8 cellular contexts compared by ENCODE assay signal in the genomic region with DNA sequence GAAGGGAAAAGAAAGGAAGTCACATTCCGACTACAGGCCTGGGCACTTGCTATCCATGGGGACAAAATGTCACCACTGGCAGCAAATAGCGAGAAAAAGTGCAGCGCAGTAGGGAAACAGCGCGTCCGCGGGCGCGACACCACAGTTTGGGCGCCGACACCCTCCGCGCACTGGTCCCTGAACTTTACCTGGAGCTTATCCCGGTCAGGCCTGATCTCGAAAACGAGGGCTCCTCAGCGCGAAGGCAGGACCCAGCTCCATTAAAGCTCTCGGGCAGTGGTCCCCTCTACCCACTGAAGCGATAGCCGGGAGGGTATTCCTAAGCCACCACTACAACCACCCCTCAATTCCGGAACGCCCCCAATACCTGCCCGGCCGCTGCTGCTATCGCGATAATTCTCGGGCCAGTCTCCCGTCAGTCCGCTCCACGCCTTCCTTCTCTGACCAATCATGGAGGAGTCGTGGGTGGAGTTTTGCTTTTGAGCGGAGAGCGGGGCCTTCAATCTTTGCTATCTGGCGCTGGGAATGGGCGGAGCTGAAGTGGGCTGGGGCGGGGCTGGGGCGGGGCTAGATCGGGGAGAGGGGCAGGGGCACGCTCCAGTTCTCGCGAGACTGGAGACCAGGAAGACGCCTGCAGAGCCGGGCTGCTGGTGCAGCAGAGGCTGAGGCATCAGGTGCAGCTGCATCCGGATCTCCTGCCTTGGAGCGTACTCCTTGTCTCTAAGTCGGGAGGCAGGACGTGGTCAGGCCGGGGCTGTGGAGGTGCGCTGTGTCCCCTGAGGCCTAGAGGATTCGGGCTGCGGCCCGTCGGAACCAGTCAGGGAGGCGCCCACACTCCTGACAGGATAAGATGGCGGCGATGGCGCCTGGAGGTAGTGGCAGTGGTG. TPM values are rescaled to one million over a fixed set of nuclear protein-coding genes. Genes with fewer than 3 reads are reported as not detected.
DNase-seq lines count a peak whose midpoint lies in the region; ATAC-seq and TF ChIP-seq lines count a peak whose summit lies in the region.

A gene with protein sequence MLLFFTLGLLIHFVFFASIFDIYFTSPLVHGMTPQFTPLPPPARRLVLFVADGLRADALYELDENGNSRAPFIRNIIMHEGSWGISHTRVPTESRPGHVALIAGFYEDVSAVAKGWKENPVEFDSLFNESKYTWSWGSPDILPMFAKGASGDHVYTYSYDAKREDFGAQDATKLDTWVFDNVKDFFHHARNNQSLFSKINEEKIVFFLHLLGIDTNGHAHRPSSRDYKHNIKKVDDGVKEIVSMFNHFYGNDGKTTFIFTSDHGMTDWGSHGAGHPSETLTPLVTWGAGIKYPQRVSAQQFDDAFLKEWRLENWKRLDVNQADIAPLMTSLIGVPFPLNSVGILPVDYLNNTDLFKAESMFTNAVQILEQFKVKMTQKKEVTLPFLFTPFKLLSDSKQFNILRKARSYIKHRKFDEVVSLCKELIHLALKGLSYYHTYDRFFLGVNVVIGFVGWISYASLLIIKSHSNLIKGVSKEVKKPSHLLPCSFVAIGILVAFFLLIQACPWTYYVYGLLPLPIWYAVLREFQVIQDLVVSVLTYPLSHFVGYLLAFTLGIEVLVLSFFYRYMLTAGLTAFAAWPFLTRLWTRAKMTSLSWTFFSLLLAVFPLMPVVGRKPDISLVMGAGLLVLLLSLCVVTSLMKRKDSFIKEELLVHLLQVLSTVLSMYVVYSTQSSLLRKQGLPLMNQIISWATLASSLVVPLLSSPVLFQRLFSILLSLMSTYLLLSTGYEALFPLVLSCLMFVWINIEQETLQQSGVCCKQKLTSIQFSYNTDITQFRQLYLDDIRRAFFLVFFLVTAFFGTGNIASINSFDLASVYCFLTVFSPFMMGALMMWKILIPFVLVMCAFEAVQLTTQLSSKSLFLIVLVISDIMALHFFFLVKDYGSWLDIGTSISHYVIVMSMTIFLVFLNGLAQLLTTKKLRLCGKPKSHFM (minus strand): TSS at position 401 of the 887 bp plus-strand sequence. CDS start 25,703 bp downstream, outside the sequence.
A gene with protein sequence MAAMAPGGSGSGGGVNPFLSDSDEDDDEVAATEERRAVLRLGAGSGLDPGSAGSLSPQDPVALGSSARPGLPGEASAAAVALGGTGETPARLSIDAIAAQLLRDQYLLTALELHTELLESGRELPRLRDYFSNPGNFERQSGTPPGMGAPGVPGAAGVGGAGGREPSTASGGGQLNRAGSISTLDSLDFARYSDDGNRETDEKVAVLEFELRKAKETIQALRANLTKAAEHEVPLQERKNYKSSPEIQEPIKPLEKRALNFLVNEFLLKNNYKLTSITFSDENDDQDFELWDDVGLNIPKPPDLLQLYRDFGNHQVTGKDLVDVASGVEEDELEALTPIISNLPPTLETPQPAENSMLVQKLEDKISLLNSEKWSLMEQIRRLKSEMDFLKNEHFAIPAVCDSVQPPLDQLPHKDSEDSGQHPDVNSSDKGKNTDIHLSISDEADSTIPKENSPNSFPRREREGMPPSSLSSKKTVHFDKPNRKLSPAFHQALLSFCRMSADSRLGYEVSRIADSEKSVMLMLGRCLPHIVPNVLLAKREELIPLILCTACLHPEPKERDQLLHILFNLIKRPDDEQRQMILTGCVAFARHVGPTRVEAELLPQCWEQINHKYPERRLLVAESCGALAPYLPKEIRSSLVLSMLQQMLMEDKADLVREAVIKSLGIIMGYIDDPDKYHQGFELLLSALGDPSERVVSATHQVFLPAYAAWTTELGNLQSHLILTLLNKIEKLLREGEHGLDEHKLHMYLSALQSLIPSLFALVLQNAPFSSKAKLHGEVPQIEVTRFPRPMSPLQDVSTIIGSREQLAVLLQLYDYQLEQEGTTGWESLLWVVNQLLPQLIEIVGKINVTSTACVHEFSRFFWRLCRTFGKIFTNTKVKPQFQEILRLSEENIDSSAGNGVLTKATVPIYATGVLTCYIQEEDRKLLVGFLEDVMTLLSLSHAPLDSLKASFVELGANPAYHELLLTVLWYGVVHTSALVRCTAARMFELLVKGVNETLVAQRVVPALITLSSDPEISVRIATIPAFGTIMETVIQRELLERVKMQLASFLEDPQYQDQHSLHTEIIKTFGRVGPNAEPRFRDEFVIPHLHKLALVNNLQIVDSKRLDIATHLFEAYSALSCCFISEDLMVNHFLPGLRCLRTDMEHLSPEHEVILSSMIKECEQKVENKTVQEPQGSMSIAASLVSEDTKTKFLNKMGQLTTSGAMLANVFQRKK (plus strand): TSS at position 600 of the 887 bp plus-strand sequence. CDS start 251 bp downstream, at position 851.

- CTCF ChIA-PET in PC-9 (lab: Charles Lee): interaction anchor here (0.7 kb wide), 1 partner anchor 481 kb away, joined by 5 read pairs; no protein-coding TSS in a partner anchor

- TSS peak; percentile 91 for BruUV-seq in PC-9 (replicated peaks; lab: Mats Ljungman, UMichigan)

- no peaks in the 10 kb centered on the region for H3K27me3 ChIP-seq in PC-9 (ENCODE audit: insufficient read depth, low read depth)

- H3K79me2 ChIP-seq in PC-9 (ENCODE audit: low read depth): peaks cover 68% of the 10 kb centered on the region

- H3K27ac ChIP-seq in PC-9: peak within 1 kb of the TSS; percentile 76

- 0 out of 2 replicates have a peak, but pooled peaks cover 9% of the 10 kb centered on the region for H3K36me3 ChIP-seq in PC-9 (ENCODE audit: low read depth)

- TF ChIP-seq CTCF in PC-9 (conservative IDR thresholded peaks at IDR 0.05) (no peak), epithelial cell of proximal tubule (conservative IDR thresholded peaks at IDR 0.05; ENCODE audit: low read depth, low read length) (no peak)

- H3K4me2 ChIP-seq in PC-9: peak within 1 kb of the TSS; percentile 92

- DNase-seq in DMS153 (lab: John Stamatoyannopoulos, UW): peak; percentile 98
- DNase-seq in Jurkat, Clone E6-1 (ENCODE audit: low read depth, low spot score): peak; percentile 97
- DNase-seq in PC-9: peak; percentile 89 to 96
- peak; percentile 89 for DNase-seq in activated T-cell treated with anti-CD3 and anti-CD28 coated beads, Interleukin-2, amount 50 U/mL, for 1 hour
- peak; percentile 87 for DNase-seq in epithelial cell of proximal tubule (ENCODE audit: low read depth)
- DNase-seq in mucosa of gallbladder (ENCODE audit: low spot score): peak; percentile 97
- DNase-seq in stimulated activated CD8-positive, alpha-beta memory T cell treated with anti-CD3 and anti-CD28 coated beads, Interleukin-4, amount 100 ng/mL, for 4 hours (ENCODE audit: low read depth in 2 of 2, low spot score in 1 of 2): peak; percentile 83 to 90

- H3F3A ChIP-seq in PC-9 (ENCODE audit: insufficient read depth, low read depth): peaks cover 8% of the 10 kb centered on the region

- POLR2A ChIA-PET in PC-9 (lab: Charles Lee; ENCODE audit: unreplicated experiment): interaction anchor here (0.5 to 0.7 kb wide), 4 partner anchors 47 to 834 kb away, joined by 3 to 5 read pairs (median 4); a partner anchor contains a TSS

- peak within 1 kb of the TSS; percentile 99 for H2AFZ ChIP-seq in PC-9

- peak; percentile 88 for ATAC-seq in GM21619 (IDR thresholded peaks at IDR 0.05; ENCODE audit: unreplicated experiment)

- peaks cover 14% of the 10 kb centered on the region for H4K20me1 ChIP-seq in PC-9 (ENCODE audit: insufficient read depth)

- intact Hi-C loops in PC-9 (cut with micrococcal nuclease; ENCODE audit: unreplicated experiment): loop anchor here (5.0 to 10.0 kb wide), 2 partner anchors 140 to 528 kb away; a partner anchor contains a TSS

- H3K9me2 ChIP-seq in PC-9 (ENCODE audit: insufficient read depth): no peaks in the 10 kb centered on the region

- peak within 1 kb of the TSS; percentile 96 for H3K4me3 ChIP-seq in Jurkat, Clone E6-1 (ENCODE audit: low read length)
- peak within 1 kb of the TSS; percentile 92 for H3K4me3 ChIP-seq in PC-9
- peak within 1 kb of the TSS; percentile 91 for H3K4me3 ChIP-seq in epithelial cell of proximal tubule (ENCODE audit: low read depth, low read length)

- H3K4me1 ChIP-seq in PC-9 (replicated peaks; ENCODE audit: insufficient read depth): peaks cover 42% of the 10 kb centered on the region

- no peaks in the 10 kb centered on the region for H3K9me3 ChIP-seq in PC-9 (ENCODE audit: insufficient read depth, low read depth)

RNA-seq across cellular contexts. Expression of the first gene that starts in this region (rescaled TPM):
- polyA plus RNA-seq in Jurkat, Clone E6-1 (2012; ENCODE audit: insufficient read depth, insufficient read length): 13.3 TPM
- total RNA-seq in PC-9 (2021) (14.6 and 20.3 TPM in 2 replicates), epithelial cell of proximal tubule (14.3 and 21.4 TPM in 2 replicates), mucosa of gallbladder (24.2 TPM)

RNA-seq across cellular contexts. Expression of the second gene that starts in this region (rescaled TPM):
- 13.5 TPM for polyA plus RNA-seq in Jurkat, Clone E6-1 (2012; ENCODE audit: insufficient read depth, insufficient read length)
- total RNA-seq in PC-9 (2021): 19.6 and 20.1 TPM in 2 replicates
- 16.7 and 23.7 TPM in 2 replicates for total RNA-seq in epithelial cell of proximal tubule
- total RNA-seq in mucosa of gallbladder: 31.0 TPM

Comparison
In these comparisons a context has a peak if more than half of its experiments do, and no peak if none do; other contexts are left out.
1. Peak in every context shown above with its lines: DNase-seq, ATAC-seq, H3K4me3 ChIP-seq and H3K27ac ChIP-seq.